In the genomic region with DNA sequence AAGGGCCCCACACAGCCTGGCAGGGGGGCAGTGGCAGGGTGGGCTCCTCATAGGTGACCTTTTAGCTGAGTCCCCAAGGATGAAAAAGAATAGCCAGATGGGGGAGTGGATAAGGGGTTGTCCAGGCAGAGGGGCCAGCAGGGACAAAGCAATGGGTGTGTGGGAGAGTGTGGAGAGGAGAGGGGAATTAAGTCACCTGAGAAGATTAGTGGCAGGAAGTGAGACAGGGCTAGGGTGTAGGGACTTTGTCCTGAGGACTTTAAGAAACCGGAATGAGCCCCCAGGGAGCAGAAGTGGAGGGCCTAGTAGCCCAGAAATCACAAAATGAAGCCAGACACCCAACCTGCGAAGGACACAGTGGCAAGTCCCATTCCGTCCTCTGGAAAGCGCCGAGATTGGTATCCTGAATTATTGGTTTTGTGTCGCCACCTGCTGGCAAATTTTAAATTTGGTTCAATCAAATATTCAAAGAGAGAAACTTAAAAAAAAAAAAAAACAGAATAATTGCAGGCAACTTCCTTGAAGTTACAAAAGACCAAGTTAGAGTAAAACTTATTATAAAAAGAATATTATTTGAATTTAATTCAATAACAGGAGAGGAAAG, we compare ENCODE assay signal across 8 cellular contexts.
DNase-seq lines count a peak whose midpoint lies in the region; ATAC-seq and TF ChIP-seq lines count a peak whose summit lies in the region.

No MANE protein-coding gene starts in this region.

- H3K9me3 ChIP-seq in psoas muscle = no peaks in the 10 kb centered on the region

- peak; percentile 70 for ATAC-seq in HG03432 (IDR thresholded peaks at IDR 0.05; ENCODE audit: unreplicated experiment)
- peak in 3 of 4 donors; percentile 43 to 69 (median 53) for ATAC-seq in psoas muscle
- no peak for ATAC-seq in HG03521 (IDR thresholded peaks at IDR 0.05; ENCODE audit: unreplicated experiment)

- peak; percentile 60 for TF ChIP-seq CTCF in psoas muscle (IDR thresholded peaks at IDR 0.05)

- H3K4me3 ChIP-seq in psoas muscle = no peak overlapping the region

- no peak overlapping the region for H3K27ac ChIP-seq in psoas muscle

- 4 to 8% (median 5%) methylated on average over 6 of the region's 6 CpGs for WGBS in psoas muscle, 3 donors

- no peaks in the 10 kb centered on the region for H3K4me1 ChIP-seq in psoas muscle

- peak; percentile 74 for DNase-seq in NCI-H1436 (lab: John Stamatoyannopoulos, UW)
- DNase-seq in NCI-H1436 treated with DMSO at 0.1 percent for 48 hours (lab: John Stamatoyannopoulos, UW) = no peak
- DNase-seq in NCI-H82 (lab: John Stamatoyannopoulos, UW) = peak; percentile 88
- DNase-seq in activated T-cell treated with anti-CD3 and anti-CD28 coated beads for 48 hours (ENCODE audit: low read depth) = peak; percentile 9
- peak; percentile 40 for DNase-seq in globus pallidus (ENCODE audit: low spot score)
- DNase-seq in psoas muscle = peak in 1 of 2 donors; percentile 13

- H3K36me3 ChIP-seq in psoas muscle (ENCODE audit: insufficient read depth in 1 of 2, low read depth in 1 of 2) = no peaks in the 10 kb centered on the region

- intact Hi-C loops in psoas muscle (cut with DNase I) = loop anchor here (2.0 to 10.0 kb wide), 5 partner anchors 369 to 1439 kb away; no protein-coding TSS in a partner anchor

- H3K27me3 ChIP-seq in psoas muscle (ENCODE audit: insufficient read depth in 3 of 3, low read length in 2 of 3) = no peaks in the 10 kb centered on the region
